In genomic region chr5:79133657-79134451, GRCh38 we compare ENCODE assay signal across 8 cellular contexts. TPM values are rescaled to one million over a fixed set of nuclear protein-coding genes. Genes with fewer than 3 reads are reported as not detected.
DNase-seq lines count a peak whose midpoint lies in the region; ATAC-seq and TF ChIP-seq lines count a peak whose summit lies in the region.

No MANE protein-coding gene starts in this region.

- no peak overlapping the region for H3K4me3 ChIP-seq in GM12865 (ENCODE audit: low read depth, low read length)

- TF ChIP-seq CTCF in GM12865 (IDR thresholded peaks at IDR 0.05; ENCODE audit: insufficient read depth, low read depth, low read length, missing control alignments) = peak; percentile 80

- intact Hi-C loops in sciatic nerve (cut with DNase I) = loop anchor here (10.0 kb wide), 1 partner anchor 109 kb away; no protein-coding TSS in a partner anchor

- ATAC-seq in sciatic nerve = peak; percentile 89
- no peak for ATAC-seq in HG02623 (IDR thresholded peaks at IDR 0.05; ENCODE audit: unreplicated experiment)
- no peak for ATAC-seq in GM18502 (IDR thresholded peaks at IDR 0.05; ENCODE audit: poor library complexity, unreplicated experiment)

- DNase-seq in GM12865 (ENCODE audit: low read depth) (peak; percentile 83), NCI-H1694 (lab: John Stamatoyannopoulos, UW) (peak; percentile 60), T-helper 9 cell (peak; percentile 34), astrocyte of the hippocampus (ENCODE audit: low read depth, low spot score) (peak; percentile 88), hypothalamus (lab: John Stamatoyannopoulos, UW) (peak in 38 of 51 donors; percentile 1 to 74 (median 24)), sciatic nerve (ENCODE audit: low spot score) (peak; percentile 82)

RNA-seq across cellular contexts. Expression of gene BHMT, which starts 22.2 kb away (rescaled TPM):
- 3.2 TPM for total RNA-seq in sciatic nerve

Comparison
In these comparisons a context has a peak if more than half of its experiments do, and no peak if none do; other contexts are left out.
1. DNase-seq: peak in every context shown above with its lines; median percentile 88 in astrocyte of the hippocampus; 83 in GM12865; 82 in sciatic nerve; 60 in NCI-H1694; 34 in T-helper 9 cell; 24 in hypothalamus.